ENCODE assay signal across 11 cellular contexts in the genomic region with DNA sequence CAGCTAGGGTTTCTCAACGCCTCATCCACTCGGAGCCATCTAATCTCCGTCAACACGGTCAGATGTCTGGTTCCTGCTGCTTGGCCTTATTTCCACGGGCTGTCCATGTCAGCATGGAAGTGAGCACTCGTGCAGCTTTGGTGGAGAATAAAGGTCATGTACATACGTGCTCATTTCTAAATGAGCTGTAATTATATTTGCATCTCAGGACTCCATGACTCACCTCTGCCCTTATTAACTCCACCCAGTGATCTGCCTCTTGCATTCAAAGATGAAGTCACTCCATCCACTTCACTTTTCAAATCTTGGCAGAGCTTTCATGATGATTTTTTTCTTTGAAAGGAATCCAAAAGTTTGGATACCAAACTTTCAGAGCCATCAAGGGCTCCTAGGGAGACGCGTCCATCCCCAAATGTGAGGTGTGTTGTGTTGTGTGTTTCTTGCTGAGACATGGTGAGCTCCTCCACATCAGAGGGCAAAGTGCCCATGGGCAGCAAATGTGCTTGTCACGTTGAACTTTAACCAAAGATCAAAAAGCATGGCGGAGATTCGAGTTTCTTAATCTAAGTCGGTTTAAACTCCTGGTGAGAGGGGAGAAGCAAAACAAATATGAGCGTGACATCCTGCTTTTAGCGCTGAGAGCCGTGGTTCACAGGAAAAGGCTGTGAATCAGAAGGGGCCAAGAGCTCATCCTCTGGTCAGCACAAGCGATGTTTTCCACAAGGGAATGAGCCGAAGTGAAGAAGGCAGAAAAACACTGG.
DNase-seq lines count a peak whose midpoint lies in the region; ATAC-seq, FAIRE-seq and TF ChIP-seq lines count a peak whose summit lies in the region.
"Had no signal": no experiment of that assay in that cellular context is flagged by ENCODE, and none has a peak within 500 bp of the region (broad histone marks: within the 10 kb centered on the region; RNA-seq: fewer than 3 reads in every experiment).

No MANE protein-coding gene starts in this region.

- H3K27ac ChIP-seq in A549 (peak overlapping the region; percentile 94 to 95), GM23338 (ENCODE audit: low read depth) (no peak overlapping the region), HepG2 (ENCODE audit: extremely low read length, insufficient read depth, low read length) (peak overlapping the region; percentile 72)

- no peaks in the 10 kb centered on the region for H3K9me3 Mint-ChIP-seq in GM23338
- H3K9me3 Mint-ChIP-seq: T-helper 1 cell treated with Interleukin-12 subunit alpha and Interleukin-12 subunit beta and Interleukin-4 antibody, amounts not matched to agents 30 μg/mL and 1 μg/mL, for 36 hours had no signal

- peaks cover 83% of the 10 kb centered on the region for H3K4me1 ChIP-seq in A549
- no peaks in the 10 kb centered on the region for H3K4me1 ChIP-seq in GM23338 (ENCODE audit: insufficient read depth)
- peaks cover 92% of the 10 kb centered on the region for H3K4me1 ChIP-seq in HepG2 (ENCODE audit: insufficient read depth, low read length)

- H3K36me3 ChIP-seq in GM23338 (ENCODE audit: insufficient read depth) (no peaks in the 10 kb centered on the region), HepG2 (replicated peaks in 1 of 2; ENCODE audit: control insufficient read depth in 1 of 2, insufficient read depth in 2 of 2, low read length in 2 of 2) (no peaks in the 10 kb centered on the region)

- peaks cover 2% of the 10 kb centered on the region for H3K27me3 Mint-ChIP-seq in GM23338 (ENCODE audit: insufficient read depth, low read depth, poor library complexity)

- TF ChIP-seq EP300 in A549 (IDR thresholded peaks at IDR 0.05) = peak; percentile 51 to 73; a peak in 3 of 5 replicates
- peak in 1 of 2 experiments; percentile 80; a peak in 2 of 4 replicates for TF ChIP-seq EP300 in HepG2 (IDR thresholded peaks at IDR 0.05; ENCODE audit: low read depth in 2 of 2, low read length in 2 of 2)
- TF ChIP-seq EP300 in HepG2 (CRISPR knock-in tag; IDR thresholded peaks at IDR 0.05; ENCODE audit: borderline replicate concordance) = peak; percentile 60; the same call in 1 of the 2 replicates

- TF ChIP-seq CTCF in A549 (IDR thresholded peaks at IDR 0.05) (no peak), GM23338 (conservative IDR thresholded peaks at IDR 0.05; ENCODE audit: low read depth in 2 of 2) (no peak), HepG2 (CRISPR knock-in tag; IDR thresholded peaks at IDR 0.05) (no peak)

- 17% methylated on average over 18 of the region's 18 CpGs for WGBS in A549 (ENCODE audit: missing lambda C conversion rate)
- WGBS in HepG2 (ENCODE audit: low lambda C conversion rate) = 24% methylated on average over 18 of the region's 18 CpGs

- peak overlapping the region; percentile 76; the same call in 1 of the 2 replicates for H2AFZ ChIP-seq in GM23338
- H2AFZ ChIP-seq in HepG2 (ENCODE audit: low read length) = no peak overlapping the region

- FAIRE-seq in A549 (lab: Jason Lieb, UNC) (no peak), HepG2 (lab: Jason Lieb, UNC) (peak; percentile 79)

- intact Hi-C loops in HepG2 (cut with micrococcal nuclease; ENCODE audit: unreplicated experiment) = loop anchor here (10.0 kb wide), 1 partner anchor 50 kb away; no protein-coding TSS in a partner anchor

- BruUV-seq in HepG2 (replicated peaks; lab: Mats Ljungman, UMichigan) = TSS peak; percentile 45

- DNase-seq in A549 (ENCODE audit: low read depth in 1 of 2, low spot score in 1 of 2) (peak in 1 of 2 experiments; percentile 88), GM23338 (ENCODE audit: low spot score) (no peak), astrocyte of the hippocampus (ENCODE audit: low read depth, low spot score) (peak; percentile 60), HepG2 (ENCODE audit: low spot score) (peak; percentile 79), NCI-H2029 treated with DMSO at 0.1 percent for 48 hours (lab: John Stamatoyannopoulos, UW) (no peak), SW 1271 (lab: John Stamatoyannopoulos, UW) (no peak)
- DNase-seq in central memory CD4-positive, alpha-beta T cell = no peak
- DNase-seq: amniotic stem cell, left cardiac atrium had no signal

- POLR2A ChIA-PET in A549 (lab: Yijun Ruan, JAX) = interaction anchor here (0.6 to 1.3 kb wide), 4 partner anchors 12 to 78 kb away, joined by 4 to 7 read pairs (median 6); no protein-coding TSS in a partner anchor
- POLR2A ChIA-PET in HepG2 (lab: Yijun Ruan, JAX) = interaction anchor here (0.7 to 4.2 kb wide), 23 partner anchors 9 to 117 kb away, joined by 3 to 34 read pairs (median 5); a partner anchor contains a TSS

- H3K4me1 Mint-ChIP-seq in GM23338 = peaks cover 5% of the 10 kb centered on the region

- peak; percentile 30 to 47 for TF ChIP-seq RAD21 in A549 (conservative IDR thresholded peaks at IDR 0.05 in 1 of 2, IDR thresholded peaks at IDR 0.05 in 1 of 2)
- peak; percentile 6; the same call in 1 of the 2 replicates for TF ChIP-seq RAD21 in HepG2 (CRISPR knock-in tag; IDR thresholded peaks at IDR 0.05)

- H3K9me3 ChIP-seq in A549 (no peaks in the 10 kb centered on the region), HepG2 (ENCODE audit: low read length) (no peaks in the 10 kb centered on the region)

- CTCF ChIA-PET in A549 (lab: Yijun Ruan, JAX) (interaction anchor here (0.8 to 1.8 kb wide), 6 partner anchors 17 to 219 kb away, joined by 3 to 7 read pairs (median 6); no protein-coding TSS in a partner anchor), HepG2 (lab: Yijun Ruan, JAX; ENCODE audit: low intra/inter-chr PET ratio, low total read pairs) (no interaction called here)

- no peaks in the 10 kb centered on the region for H3K36me3 Mint-ChIP-seq in GM23338 (ENCODE audit: low read depth)

- TF ChIP-seq POLR2A in A549 (IDR thresholded peaks at IDR 0.05; ENCODE audit: low read length) = no peak
- TF ChIP-seq POLR2A in HepG2 (IDR thresholded peaks at IDR 0.05; ENCODE audit: insufficient read depth in 1 of 2, low read depth in 2 of 2, low read length in 2 of 2) = peak in 1 of 2 experiments; percentile 39; a peak in 1 of 4 replicates

- in situ Hi-C loops in HepG2 (cut with HindIII; ENCODE audit: extremely low pct_ligation_motif_present, low pct_unique_long_range_greater_than_20kb) = no loop called here

- H3K4me3 ChIP-seq in A549 (no peak overlapping the region), GM23338 (no peak overlapping the region), HepG2 (replicated peaks in 1 of 3; ENCODE audit: insufficient read depth in 1 of 3, low read depth in 2 of 3, low read length in 3 of 3) (peak overlapping the region in 2 of 3 experiments; percentile 21 to 26; a peak in 3 of 6 replicates)

- H3K4me3 Mint-ChIP-seq in GM23338 = no peak overlapping the region
- H3K4me3 Mint-ChIP-seq: T-helper 1 cell treated with Interleukin-12 subunit alpha and Interleukin-12 subunit beta and Interleukin-4 antibody, amounts not matched to agents 30 μg/mL and 1 μg/mL, for 36 hours had no signal

- H3K9ac ChIP-seq in HepG2 (ENCODE audit: insufficient read depth, low read depth, low read length) = peak overlapping the region; percentile 47

- H4K20me1 ChIP-seq in GM23338 (replicated peaks; ENCODE audit: insufficient read depth) (no peaks in the 10 kb centered on the region), HepG2 (ENCODE audit: insufficient read depth, low read length) (no peaks in the 10 kb centered on the region)

- H3K4me2 ChIP-seq in A549 (peak overlapping the region; percentile 85), GM23338 (no peak overlapping the region), HepG2 (ENCODE audit: low read depth, low read length) (peak overlapping the region; percentile 74)

- H3K27me3 ChIP-seq in GM23338 (ENCODE audit: insufficient read depth) = no peaks in the 10 kb centered on the region
- H3K27me3 ChIP-seq in HepG2 (ENCODE audit: control insufficient read depth in 1 of 2, insufficient read depth in 2 of 2, low read length in 2 of 2) = no peaks in the 10 kb centered on the region

- H3K79me2 ChIP-seq in GM23338 (replicated peaks; ENCODE audit: insufficient read depth) (no peaks in the 10 kb centered on the region), HepG2 (ENCODE audit: insufficient read depth, low read length) (peaks cover 2% of the 10 kb centered on the region)

- 0 out of 2 replicates have a peak, but pooled peaks cover 4% of the 10 kb centered on the region for H3K9me2 ChIP-seq in GM23338 (ENCODE audit: insufficient read depth)

- no peak overlapping the region for H3K27ac Mint-ChIP-seq in GM23338
- H3K27ac Mint-ChIP-seq: T-helper 1 cell treated with Interleukin-12 subunit alpha and Interleukin-12 subunit beta and Interleukin-4 antibody, amounts not matched to agents 30 μg/mL and 1 μg/mL, for 36 hours had no signal

- ATAC-seq in A549 (peak; percentile 48 to 59; a peak in 4 of 6 replicates), GM23338 (no peak), HepG2 (peak; percentile 47), HG03097 (IDR thresholded peaks at IDR 0.05; ENCODE audit: low FRiP score, unreplicated experiment) (no peak)

- no peaks in the 10 kb centered on the region for H3F3A ChIP-seq in GM23338 (replicated peaks; ENCODE audit: low read depth)

TF ChIP-seq in A549, 52 proteins besides CTCF, POLR2A, EP300 and RAD21 (continues in another document):
- no peak for TF ChIP-seq HDAC2 (IDR thresholded peaks at IDR 0.05)
- peak in 1 of 2 experiments; percentile 66; a peak in 2 of 4 replicates for TF ChIP-seq CEBPB (IDR thresholded peaks at IDR 0.05)
- TF ChIP-seq RCOR1 (IDR thresholded peaks at IDR 0.05; ENCODE audit: low read depth, low read length) = no peak
- no peak for TF ChIP-seq KDM5A (IDR thresholded peaks at IDR 0.05)
- TF ChIP-seq FOSL2 (IDR thresholded peaks at IDR 0.05) = no peak
- TF ChIP-seq FOSL2 (CRISPR knock-in tag; IDR thresholded peaks at IDR 0.05) = peak; percentile 74
- 0 out of 2 replicates have a peak, but pooled peaks have one; percentile 16 for TF ChIP-seq HEYL (CRISPR knock-in tag; IDR thresholded peaks at IDR 0.05)

TF ChIP-seq in HepG2, 621 proteins besides CTCF, POLR2A, EP300 and RAD21 (continues in another document):
- TF ChIP-seq SRSF1 (optimal IDR thresholded peaks at IDR 0.05; ENCODE audit: low read depth, low read length) (no peak), ZNF607 (CRISPR knock-in tag; IDR thresholded peaks at IDR 0.05; ENCODE audit: borderline replicate concordance) (no peak), ARNT (IDR thresholded peaks at IDR 0.05) (no peak), PPARG (CRISPR knock-in tag; conservative IDR thresholded peaks at IDR 0.05) (peak; percentile 72), ZNF605 (CRISPR knock-in tag; IDR thresholded peaks at IDR 0.05) (peak; percentile 44; the same call in 1 of the 2 replicates), RBM22 (optimal IDR thresholded peaks at IDR 0.05; ENCODE audit: low read length) (no peak), ZSCAN31 (CRISPR knock-in tag; IDR thresholded peaks at IDR 0.05; ENCODE audit: low read depth) (0 out of 2 replicates have a peak, but pooled peaks have one; percentile 44)
- TF ChIP-seq, protein P1, sequence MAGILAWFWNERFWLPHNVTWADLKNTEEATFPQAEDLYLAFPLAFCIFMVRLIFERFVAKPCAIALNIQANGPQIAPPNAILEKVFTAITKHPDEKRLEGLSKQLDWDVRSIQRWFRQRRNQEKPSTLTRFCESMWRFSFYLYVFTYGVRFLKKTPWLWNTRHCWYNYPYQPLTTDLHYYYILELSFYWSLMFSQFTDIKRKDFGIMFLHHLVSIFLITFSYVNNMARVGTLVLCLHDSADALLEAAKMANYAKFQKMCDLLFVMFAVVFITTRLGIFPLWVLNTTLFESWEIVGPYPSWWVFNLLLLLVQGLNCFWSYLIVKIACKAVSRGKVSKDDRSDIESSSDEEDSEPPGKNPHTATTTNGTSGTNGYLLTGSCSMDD (CRISPR knock-in tag; IDR thresholded peaks at IDR 0.05) = no peak

Comparison
In these comparisons a context has a peak if more than half of its experiments do, and no peak if none do; other contexts are left out.
1. ATAC-seq: peak in A549 (2 of 2) and HepG2 (single experiment); none in GM23338 (single experiment) and HG03097 (single experiment).
2. DNase-seq: peak in astrocyte of the hippocampus (single experiment) and HepG2 (single experiment); none in GM23338 (single experiment), central memory CD4-positive, alpha-beta T cell (single experiment), NCI-H2029 treated with DMSO at 0.1 percent for 48 hours (single experiment) and SW 1271 (0 of 2).
3. H3K4me3 ChIP-seq: peak in HepG2 (2 of 3); none in A549 (single experiment) and GM23338 (single experiment).